Comparison of ENCODE assay signal across 20 cellular contexts in genomic region chr16:50351952-50352351, GRCh38.
"Had no signal": no experiment of that assay in that cellular context is flagged by ENCODE, and none has a peak within 500 bp of the region (broad histone marks: within the 10 kb centered on the region; RNA-seq: fewer than 3 reads in every experiment).

No MANE protein-coding gene starts in this region.

- ATAC-seq: heart left ventricle, mucosa of descending colon, natural killer cell had no signal

- H3K4me1 ChIP-seq: uterus had no signal

- FAIRE-seq: islet of Langerhans had no signal

- H3K4me3 ChIP-seq: coronary artery, dorsolateral prefrontal cortex, heart left ventricle, mucosa of descending colon, sigmoid colon, skin epidermis, tibial artery, upper lobe of left lung, uterus had no signal

- DNase-seq: dorsolateral prefrontal cortex; effector CD8-positive, alpha-beta T cell; foreskin melanocyte; heart left ventricle; hippocampal formation; kidney glomerular epithelial cell; mammary epithelial cell; mucosa of descending colon; natural killer cell; posterior cingulate gyrus; sigmoid colon; stimulated activated CD4-positive, alpha-beta T cell treated with anti-CD3 and anti-CD28 coated beads, Interleukin-12 subunit alpha, Interleukin-12 subunit beta, amount 100 ng/mL, for 4 hours; stimulated activated naive CD4-positive, alpha-beta T cell treated with Interleukin-2 at 50 U/mL for 16 hours; tibial artery; upper lobe of left lung; uterus had no signal

- H3K36me3 ChIP-seq: uterus had no signal

- H3K4me1 Mint-ChIP-seq: neural crest cell had no signal

- H3K9me3 Mint-ChIP-seq: natural killer cell had no signal

- H3K27ac ChIP-seq: coronary artery, dorsolateral prefrontal cortex, heart left ventricle, sigmoid colon, skin epidermis, upper lobe of left lung, uterus had no signal

- H3K27me3 ChIP-seq: dorsolateral prefrontal cortex, heart left ventricle, sigmoid colon, tibial artery, upper lobe of left lung, uterus had no signal

- H3K4me3 Mint-ChIP-seq: natural killer cell, neural crest cell had no signal

- H3K9me3 ChIP-seq: mucosa of descending colon, sigmoid colon, tibial artery, upper lobe of left lung, uterus had no signal
